In the genomic region with DNA sequence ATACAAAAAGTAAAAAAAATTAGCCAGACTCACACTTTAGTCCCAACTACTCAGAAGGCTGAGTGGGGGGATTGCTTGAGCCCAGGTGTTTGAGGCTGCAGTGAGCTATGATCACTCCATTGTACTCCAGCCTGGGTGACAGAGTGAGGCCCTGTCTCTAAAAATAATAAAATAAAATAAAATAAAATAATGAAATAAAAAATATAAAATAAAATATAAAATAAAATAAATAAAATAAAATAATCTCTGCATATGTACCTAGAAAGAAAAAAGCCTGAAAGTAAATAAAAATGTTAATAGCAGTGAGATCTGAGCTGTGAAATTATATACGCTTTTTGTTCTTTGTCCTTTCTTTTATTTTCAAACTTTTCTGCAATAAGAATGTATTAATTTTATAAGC, we compare ENCODE assay signal across 38 cellular contexts.
"Had no signal": no experiment of that assay in that cellular context is flagged by ENCODE, and none has a peak within 500 bp of the region (broad histone marks: within the 10 kb centered on the region; RNA-seq: fewer than 3 reads in every experiment).

No MANE protein-coding gene starts in this region.

- H3K27me3 Mint-ChIP-seq: activated CD4-positive, alpha-beta T cell treated with anti-CD3 and anti-CD28 coated beads for 36 hours; activated naive CD4-positive, alpha-beta T cell treated with anti-CD3 and anti-CD28 coated beads, Interleukin-2, amount 50 U/mL, for 24 hours; activated naive CD8-positive, alpha-beta T cell treated with anti-CD3 and anti-CD28 coated beads, Interleukin-2, amount 50 U/mL, for 24 hours; central memory CD8-positive, alpha-beta T cell; T-cell had no signal

- H3K4me1 Mint-ChIP-seq: activated CD4-positive, alpha-beta T cell treated with anti-CD3 and anti-CD28 coated beads for 36 hours; activated naive CD4-positive, alpha-beta T cell treated with anti-CD3 and anti-CD28 coated beads, Interleukin-2, amount 50 U/mL, for 24 hours; central memory CD8-positive, alpha-beta T cell had no signal

- H3K27me3 ChIP-seq: ascending aorta had no signal

- FAIRE-seq: bronchial epithelial cell, TTC549 had no signal

- H3K27ac Mint-ChIP-seq: activated CD4-positive, alpha-beta memory T cell treated with anti-CD3 and anti-CD28 coated beads, Interleukin-2, amount 10 ng/mL, durations not matched to agents 7 days and 5 days; activated CD4-positive, alpha-beta T cell treated with anti-CD3 and anti-CD28 coated beads for 36 hours; activated CD4-positive, alpha-beta T cell treated with anti-CD3 and anti-CD28 coated beads, Interleukin-2, amount 10 ng/mL, durations not matched to agents 7 days and 5 days; activated CD8-positive, alpha-beta memory T cell treated with anti-CD3 and anti-CD28 coated beads, Interleukin-2, amount 10 ng/mL, durations not matched to agents 7 days and 5 days; activated CD8-positive, alpha-beta T cell treated with anti-CD3 and anti-CD28 coated beads, Interleukin-2, amount 10 ng/mL, durations not matched to agents 7 days and 5 days; activated naive CD4-positive, alpha-beta T cell treated with anti-CD3 and anti-CD28 coated beads, Interleukin-2, amount 10 ng/mL, durations not matched to agents 7 days and 5 days; activated naive CD4-positive, alpha-beta T cell treated with anti-CD3 and anti-CD28 coated beads, Interleukin-2, amount 50 U/mL, for 24 hours; activated naive CD8-positive, alpha-beta T cell; activated naive CD8-positive, alpha-beta T cell treated with anti-CD3 and anti-CD28 coated beads, Interleukin-2, amount 10 ng/mL, durations not matched to agents 7 days and 5 days; activated naive CD8-positive, alpha-beta T cell treated with anti-CD3 and anti-CD28 coated beads, Interleukin-2, amount 50 U/mL, for 24 hours; activated T-cell treated with anti-CD3 and anti-CD28 coated beads, Interleukin-2, amount 50 U/mL, for 24 hours; activated T-helper 2 cell treated with anti-CD3 and anti-CD28 coated beads, Interferon-gamma antibody, Interleukin-2, Interleukin-4, amounts not matched to agents 10 μg/mL and 5 μg/mL and 100 μg/mL, durations not matched to agents 14 hours and 24 hours and 36 hours; brain; T-cell; T-helper 2 cell treated with Interferon-gamma antibody and Interleukin-4, amounts not matched to agents 5 μg/mL and 100 μg/mL, for 36 hours had no signal

- H3K36me3 Mint-ChIP-seq: activated CD8-positive, alpha-beta memory T cell treated with anti-CD3 and anti-CD28 coated beads, Interleukin-2, amount 10 ng/mL, durations not matched to agents 7 days and 5 days; activated naive CD4-positive, alpha-beta T cell treated with anti-CD3 and anti-CD28 coated beads, Interleukin-2, amount 10 ng/mL, durations not matched to agents 7 days and 5 days; activated naive CD4-positive, alpha-beta T cell treated with anti-CD3 and anti-CD28 coated beads, Interleukin-2, amount 50 U/mL, for 24 hours; activated naive CD8-positive, alpha-beta T cell; activated naive CD8-positive, alpha-beta T cell treated with anti-CD3 and anti-CD28 coated beads, Interleukin-2, amount 10 ng/mL, durations not matched to agents 7 days and 5 days; brain; T-cell had no signal

- H3K27ac ChIP-seq: ascending aorta, cardiac muscle cell, VCaP had no signal

- DNase-seq: activated CD4-positive, alpha-beta memory T cell treated with anti-CD3 and anti-CD28 coated beads, Interleukin-2, amount 10 ng/mL, durations not matched to agents 7 days and 5 days; activated CD4-positive, alpha-beta T cell treated with anti-CD3 and anti-CD28 coated beads for 1 hour; activated CD4-positive, alpha-beta T cell treated with anti-CD3 and anti-CD28 coated beads for 36 hours; activated CD4-positive, alpha-beta T cell treated with anti-CD3 and anti-CD28 coated beads for 48 hours; activated CD4-positive, alpha-beta T cell treated with anti-CD3 and anti-CD28 coated beads, Interleukin-2, amount 10 ng/mL, durations not matched to agents 7 days and 5 days; activated CD4-positive, alpha-beta T cell treated with anti-CD3 and anti-CD28 coated beads, Interleukin-2, amount 50 U/mL, for 48 hours; activated CD4-positive, CD25-positive, alpha-beta regulatory T cell; activated CD8-positive, alpha-beta memory T cell treated with anti-CD3 and anti-CD28 coated beads for 24 hours; activated CD8-positive, alpha-beta memory T cell treated with anti-CD3 and anti-CD28 coated beads, Interleukin-2, amount 10 ng/mL, durations not matched to agents 7 days and 5 days; activated CD8-positive, alpha-beta memory T cell treated with anti-CD3 and anti-CD28 coated beads, Interleukin-2, amount 50 U/mL, for 48 hours; activated CD8-positive, alpha-beta T cell treated with anti-CD3 and anti-CD28 coated beads, Interleukin-2, amount 10 ng/mL, durations not matched to agents 7 days and 5 days; activated effector memory CD4-positive, alpha-beta T cell treated with Interleukin-2 at 50 U/mL for 16 hours; activated gamma-delta T cell; activated naive CD4-positive, alpha-beta T cell treated with anti-CD3 and anti-CD28 coated beads, Interleukin-2, amount 10 ng/mL, durations not matched to agents 7 days and 5 days; activated naive CD4-positive, alpha-beta T cell treated with Interleukin-2 at 50 U/mL for 16 hours; activated naive CD8-positive, alpha-beta T cell treated with anti-CD3 and anti-CD28 coated beads, Interleukin-2, amount 10 ng/mL, durations not matched to agents 7 days and 5 days; activated naive CD8-positive, alpha-beta T cell treated with anti-CD3 and anti-CD28 coated beads, Interleukin-2, amount 50 U/mL, for 24 hours; activated T-cell treated with anti-CD3 and anti-CD28 coated beads, Interleukin-2, amount 50 U/mL, for 24 hours; activated T-cell treated with anti-CD3 and anti-CD28 coated beads, Interleukin-2, amount 50 U/mL, for 48 hours; amygdala; anterior cingulate cortex; caudate nucleus; cerebellar nuclear complex; T-cell; T-helper 2 cell; T-helper 9 cell had no signal

- ATAC-seq: activated CD4-positive, alpha-beta T cell treated with anti-CD3 and anti-CD28 coated beads for 36 hours; activated CD4-positive, CD25-positive, alpha-beta regulatory T cell treated with anti-CD3 and anti-CD28 coated beads, Interleukin-2, amount 50 U/mL, for 24 hours; activated CD8-positive, alpha-beta memory T cell treated with anti-CD3 and anti-CD28 coated beads, Interleukin-2, amount 10 ng/mL, durations not matched to agents 7 days and 5 days; activated CD8-positive, alpha-beta T cell treated with anti-CD3 and anti-CD28 coated beads, Interleukin-2, amount 10 ng/mL, durations not matched to agents 7 days and 5 days; activated naive CD8-positive, alpha-beta T cell treated with anti-CD3 and anti-CD28 coated beads, Interleukin-2, amount 50 U/mL, for 24 hours; T-cell had no signal

- H3K4me3 ChIP-seq: ascending aorta, cardiac muscle cell had no signal

- H3K4me3 Mint-ChIP-seq: activated CD4-positive, alpha-beta memory T cell treated with anti-CD3 and anti-CD28 coated beads, Interleukin-2, amount 10 ng/mL, durations not matched to agents 7 days and 5 days; activated CD4-positive, alpha-beta T cell treated with anti-CD3 and anti-CD28 coated beads for 36 hours; activated CD4-positive, alpha-beta T cell treated with anti-CD3 and anti-CD28 coated beads, Interleukin-2, amount 10 ng/mL, durations not matched to agents 7 days and 5 days; activated CD8-positive, alpha-beta memory T cell treated with anti-CD3 and anti-CD28 coated beads, Interleukin-2, amount 10 ng/mL, durations not matched to agents 7 days and 5 days; activated CD8-positive, alpha-beta T cell treated with anti-CD3 and anti-CD28 coated beads, Interleukin-2, amount 10 ng/mL, durations not matched to agents 7 days and 5 days; activated naive CD4-positive, alpha-beta T cell treated with anti-CD3 and anti-CD28 coated beads, Interleukin-2, amount 10 ng/mL, durations not matched to agents 7 days and 5 days; activated naive CD4-positive, alpha-beta T cell treated with anti-CD3 and anti-CD28 coated beads, Interleukin-2, amount 50 U/mL, for 24 hours; activated naive CD8-positive, alpha-beta T cell; activated naive CD8-positive, alpha-beta T cell treated with anti-CD3 and anti-CD28 coated beads, Interleukin-2, amount 10 ng/mL, durations not matched to agents 7 days and 5 days; activated naive CD8-positive, alpha-beta T cell treated with anti-CD3 and anti-CD28 coated beads, Interleukin-2, amount 50 U/mL, for 24 hours; activated T-cell treated with anti-CD3 and anti-CD28 coated beads, Interleukin-2, amount 50 U/mL, for 24 hours; brain; central memory CD8-positive, alpha-beta T cell; T-cell; T-helper 2 cell treated with Interferon-gamma antibody and Interleukin-4, amounts not matched to agents 5 μg/mL and 100 μg/mL, for 36 hours had no signal

- H3K36me3 ChIP-seq: ascending aorta, cardiac muscle cell had no signal

- H3K9me3 ChIP-seq: ascending aorta had no signal
